Comparison of ENCODE assay signal across 15 cellular contexts in genomic region chr1:2209400-2210083, GRCh38. TPM values are rescaled to one million over a fixed set of nuclear protein-coding genes. Genes with fewer than 3 reads are reported as not detected.
A peak's percentile ranks its signal among the peaks of the same experiment; 100 is the strongest.
DNase-seq lines count a peak whose midpoint lies in the region; ATAC-seq, FAIRE-seq and TF ChIP-seq lines count a peak whose summit lies in the region.
"Had no signal": no experiment of that assay in that cellular context is flagged by ENCODE, and none has a peak within 500 bp of the region (broad histone marks: within the 10 kb centered on the region; RNA-seq: fewer than 3 reads in every experiment).

No MANE protein-coding gene starts in this region.

- peaks cover 61% of the 10 kb centered on the region for H3K4me1 Mint-ChIP-seq in nephron progenitor cell

- H3K36me3 ChIP-seq in HEK293 (ENCODE audit: control insufficient read depth in 2 of 2, insufficient read depth in 1 of 2, low read length in 2 of 2) (no peaks in the 10 kb centered on the region), H1 (ENCODE audit: control insufficient read depth in 2 of 4, insufficient read depth in 4 of 4, low read length in 3 of 4) (no peaks in the 10 kb centered on the region), thoracic aorta (no peaks in the 10 kb centered on the region)

- no peaks in the 10 kb centered on the region for H3K79me1 ChIP-seq in H1 (ENCODE audit: low read depth, low read length)

- TF ChIP-seq CTCF in HEK293 (tag by site-specific recombination; IDR thresholded peaks at IDR 0.05), result no peak
- TF ChIP-seq CTCF in H1 (IDR thresholded peaks at IDR 0.05; ENCODE audit: control extremely low read depth in 1 of 3, insufficient read depth in 1 of 3, low read depth in 1 of 3, low read length in 3 of 3), result no peak
- no peak for TF ChIP-seq CTCF in nephron progenitor cell (IDR thresholded peaks at IDR 0.05)
- no peak for TF ChIP-seq CTCF in thoracic aorta (IDR thresholded peaks at IDR 0.05)

- no peak overlapping the region for H3K4me3 Mint-ChIP-seq in nephron progenitor cell

- no peak overlapping the region for H3K4me2 ChIP-seq in H1 (ENCODE audit: insufficient read depth in 1 of 2, low read depth in 2 of 2, low read length in 2 of 2)

- POLR2A ChIA-PET in HEK293 (lab: Yijun Ruan, JAX) (interaction anchor here (0.6 to 1.5 kb wide), 3 partner anchors 18 to 25 kb away, joined by 3 to 5 read pairs (median 4); no protein-coding TSS in a partner anchor), H1 (lab: Charles Lee; ENCODE audit: partially characterized antibody) (interaction anchor here (2.1 to 4.0 kb wide), 2 partner anchors 20 to 22 kb away, joined by 5 to 19 read pairs; no protein-coding TSS in a partner anchor)

- DNase-seq in H1 (ENCODE audit: low read depth in 1 of 2, low spot score in 2 of 2), result no peak
- peak; percentile 40 for DNase-seq in nephron progenitor cell
- DNase-seq in thoracic aorta (ENCODE audit: low spot score), result no peak
- no peak for DNase-seq in NCI-H82 (lab: John Stamatoyannopoulos, UW)
- DNase-seq in NCI-H748 treated with DMSO at 0.1 percent for 48 hours (lab: John Stamatoyannopoulos, UW), result no peak
- DNase-seq: activated CD4-positive, alpha-beta T cell treated with anti-CD3 and anti-CD28 coated beads, Interleukin-2, amount 50 U/mL, for 1 hour; cerebellar nuclear complex; NCI-H1048; PC-3 had no signal

- no peak overlapping the region for H3K56ac ChIP-seq in H1 (replicated peaks; ENCODE audit: insufficient read length, low read depth, low read length)

- no peak overlapping the region for H3K4me3 ChIP-seq in HEK293 (ENCODE audit: low read depth, low read length)
- H3K4me3 ChIP-seq in H1 (ENCODE audit: extremely low read depth in 1 of 4, insufficient read depth in 2 of 4, low read depth in 3 of 4, low read length in 4 of 4), result no peak overlapping the region
- peak overlapping the region; percentile 64 for H3K4me3 ChIP-seq in thoracic aorta

- TF ChIP-seq RAD21 in H1 (IDR thresholded peaks at IDR 0.05 in 1 of 2, conservative IDR thresholded peaks at IDR 0.05 in 1 of 2; ENCODE audit: low read depth in 2 of 2, low read length in 2 of 2), result no peak

- H3K4ac ChIP-seq in H1 (replicated peaks; ENCODE audit: insufficient read length, low read depth, low read length), result no peak overlapping the region

- H3K18ac ChIP-seq in H1 (ENCODE audit: extremely low read depth, low read length), result no peak overlapping the region

- H3K23ac ChIP-seq in H1 (ENCODE audit: insufficient read length), result no peak overlapping the region

- TF ChIP-seq EP300 in H1 (IDR thresholded peaks at IDR 0.05; ENCODE audit: borderline replicate concordance in 1 of 2, low read depth in 2 of 2, low read length in 2 of 2), result no peak

- H4K91ac ChIP-seq in H1 (replicated peaks; ENCODE audit: insufficient read length, low read length), result peak overlapping the region; percentile 42

- H4K5ac ChIP-seq in H1 (ENCODE audit: insufficient read length, low read depth, low read length), result no peak overlapping the region

- no peak overlapping the region for H2BK20ac ChIP-seq in H1 (ENCODE audit: low read length)

- peaks cover 4% of the 10 kb centered on the region for H3K23me2 ChIP-seq in H1 (ENCODE audit: low read depth, low read length)

- 0 out of 2 replicates have a peak overlapping the region, but pooled peaks have one; percentile 39 for H2AK5ac ChIP-seq in H1 (ENCODE audit: low read depth, low read length)

- H2BK120ac ChIP-seq in H1 (replicated peaks; ENCODE audit: low read depth, low read length), result no peak overlapping the region

- no peaks in the 10 kb centered on the region for H3K9me3 Mint-ChIP-seq in nephron progenitor cell

- H3K27ac Mint-ChIP-seq in nephron progenitor cell, result no peak overlapping the region
- H3K27ac Mint-ChIP-seq: CD14-positive monocyte had no signal

- no peak overlapping the region for H3K27ac ChIP-seq in HEK293 (ENCODE audit: extremely low read depth, low read depth, low read length)
- H3K27ac ChIP-seq in H1 (ENCODE audit: low read depth, low read length), result no peak overlapping the region
- peak overlapping the region; percentile 96 to 98 for H3K27ac ChIP-seq in thoracic aorta

- H3K79me2 ChIP-seq in H1 (ENCODE audit: control insufficient read depth in 1 of 2, insufficient read depth in 2 of 2, low read length in 2 of 2), result no peaks in the 10 kb centered on the region

- WGBS in H1 (ENCODE audit: extremely low coverage in 1 of 2, insufficient coverage in 1 of 2, insufficient read length in 1 of 2, insufficient replicate concordance in 2 of 2, low coverage in 1 of 2, low lambda C conversion rate in 2 of 2, missing lambda C conversion rate in 1 of 2), 2 experiments, result 86% methylated on average over 18 of the region's 18 CpGs; no CpG with 5 or more reads in 1 of the 2 experiments

- no peak for TF ChIP-seq POLR2A in H1 (IDR thresholded peaks at IDR 0.05; ENCODE audit: control extremely low read depth in 1 of 2, low read depth in 2 of 2, low read length in 2 of 2)

- H4K20me1 ChIP-seq in H1 (replicated peaks in 1 of 2; ENCODE audit: control insufficient read depth in 1 of 2, insufficient read depth in 2 of 2, low read length in 2 of 2), result no peaks in the 10 kb centered on the region

- peaks cover 0 to 11% (median 6%) of the 10 kb centered on the region in 4 experiments; a peak in 4 of 7 replicates for H3K27me3 ChIP-seq in H1 (replicated peaks in 1 of 4; ENCODE audit: control insufficient read depth in 3 of 4, extremely low read depth in 1 of 4, insufficient read depth in 3 of 4, low read length in 3 of 4)
- H3K27me3 ChIP-seq in thoracic aorta (replicated peaks; ENCODE audit: insufficient read depth), result no peaks in the 10 kb centered on the region

- peak overlapping the region; percentile 44; the same call in 1 of the 2 replicates for H2BK5ac ChIP-seq in H1 (ENCODE audit: low read depth, low read length)

- H3K4me1 ChIP-seq in HEK293 (ENCODE audit: control insufficient read depth, insufficient read depth, low read length), result peaks cover 9% of the 10 kb centered on the region
- H3K4me1 ChIP-seq in H1 (replicated peaks in 1 of 4; ENCODE audit: control insufficient read depth in 3 of 4, insufficient read depth in 4 of 4, low read length in 3 of 4), result peaks cover 3 to 21% (median 18%) of the 10 kb centered on the region in 4 experiments
- peaks cover 57 to 86% of the 10 kb centered on the region in 2 donors for H3K4me1 ChIP-seq in thoracic aorta (ENCODE audit: control insufficient read depth in 1 of 2, low read depth in 2 of 2)

- ATAC-seq in thoracic aorta (ENCODE audit: insufficient number of reproducible peaks, low FRiP score, low read depth), result no peak
- no peak for ATAC-seq in activated CD4-positive, CD25-positive, alpha-beta regulatory T cell treated with anti-CD3 and anti-CD28 coated beads, Interleukin-2, amount 50 U/mL, for 24 hours
- no peak for ATAC-seq in HG03442 (IDR thresholded peaks at IDR 0.05; ENCODE audit: unreplicated experiment)
- ATAC-seq: esophagus mucosa, PC-3 had no signal

- FAIRE-seq in H1 (lab: Jason Lieb, UNC), result no peak
- FAIRE-seq: GM18507 had no signal

- no peak overlapping the region for H2BK15ac ChIP-seq in H1 (ENCODE audit: low read length)

- H2BK12ac ChIP-seq in H1 (ENCODE audit: low read depth, low read length), result 0 out of 2 replicates have a peak overlapping the region, but pooled peaks have one; percentile 50

- CTCF ChIA-PET in HEK293 (lab: Yijun Ruan, JAX) (interaction anchor here (1.1 to 1.4 kb wide), 2 partner anchors 13 to 15 kb away, joined by 3 to 4 read pairs; partner anchors contain the start of gene FAAP20), H1 (lab: Charles Lee; ENCODE audit: partially characterized antibody) (interaction anchor here (0.8 to 4.3 kb wide), 10 partner anchors 11 to 175 kb away, joined by 3 to 22 read pairs (median 4); partner anchors contain the start of gene FAAP20)

- no peaks in the 10 kb centered on the region for H3K36me3 Mint-ChIP-seq in nephron progenitor cell (ENCODE audit: low read depth)
- H3K36me3 Mint-ChIP-seq: CD14-positive monocyte had no signal

- H3K9me3 ChIP-seq in HEK293 (ENCODE audit: control insufficient read depth, insufficient read depth, low read depth, low read length), result no peaks in the 10 kb centered on the region
- H3K9me3 ChIP-seq in H1 (ENCODE audit: insufficient read depth in 2 of 2, low read depth in 1 of 2, low read length in 1 of 2), result no peaks in the 10 kb centered on the region
- H3K9me3 ChIP-seq in thoracic aorta, result no peaks in the 10 kb centered on the region

- no peak overlapping the region for H3K14ac ChIP-seq in H1 (ENCODE audit: insufficient read length)

- H3K27me3 Mint-ChIP-seq in nephron progenitor cell (ENCODE audit: low read depth, poor library complexity), result no peaks in the 10 kb centered on the region

- no peak overlapping the region; the same call in 1 of the 2 replicates for H4K8ac ChIP-seq in H1 (ENCODE audit: extremely low read depth, insufficient read depth, low read length)

- H3K9ac ChIP-seq in H1 (replicated peaks in 1 of 4; ENCODE audit: extremely low read depth in 1 of 4, low read depth in 3 of 4, low read length in 3 of 4), result no peak overlapping the region

- no peak overlapping the region for H2AFZ ChIP-seq in H1 (ENCODE audit: low read length)

TF ChIP-seq in HEK293, 187 proteins besides CTCF, POLR2A, EP300 and RAD21 (continues in another document):
- TF ChIP-seq ZIC2 (tag by site-specific recombination; IDR thresholded peaks at IDR 0.05) (peak; percentile 56), ZNF335 (tag by site-specific recombination; conservative IDR thresholded peaks at IDR 0.05) (no peak)

TF ChIP-seq in H1, 55 proteins besides CTCF, POLR2A, EP300 and RAD21 (continues in another document):
- TF ChIP-seq SIX5 (IDR thresholded peaks at IDR 0.05; ENCODE audit: low read depth, low read length) (no peak), PHF8 (conservative IDR thresholded peaks at IDR 0.05; ENCODE audit: low read depth, low read length) (no peak)

RNA-seq across cellular contexts. Expression of gene FAAP20, which starts 15.0 kb away (rescaled TPM):
- total RNA-seq in H1 (2021; fragmentation: NEBNext Ultra II Directional; extraction: Animal tissue kit (Norgen Biotek cat#: 25700)), result 99.8 and 103 TPM in 2 replicates
- 58.4 and 106 TPM in 2 replicates for polyA plus RNA-seq in H1 (2011; rRNA removed)
- 49.4 TPM for polyA plus RNA-seq in H1 (2011; cell fraction: cytosol; rRNA removed)
- polyA plus RNA-seq in H1 (2011; cell fraction: nucleus; rRNA removed), result 69.8 TPM
- polyA plus RNA-seq in H1 (2012, experiment 1 of 2), result 51.1 to 69.6 TPM (median 60.7 TPM) in 4 replicates
- polyA plus RNA-seq in H1 (2012, experiment 2 of 2), result 65.5 TPM
- polyA plus RNA-seq in H1 (2013, experiment 1 of 2), result 95.7 TPM
- 90.2 TPM for polyA plus RNA-seq in H1 (2013, experiment 2 of 2)
- 5.5 and 6.4 TPM in 2 replicates for polyA minus RNA-seq in H1 (2011; rRNA and poly(A)+ RNA removed)
- 32.8 TPM for polyA minus RNA-seq in H1 (2011; cell fraction: cytosol; rRNA and poly(A)+ RNA removed)
- 18.1 TPM for polyA minus RNA-seq in H1 (2011; cell fraction: nucleus; rRNA and poly(A)+ RNA removed)
- total RNA-seq in thoracic aorta, result 10 to 100 TPM; 29.1 to 52.6 TPM

RNA-seq across cellular contexts. Expression of gene SKI, which starts 18.6 kb away (rescaled TPM):
- total RNA-seq in H1 (2021; fragmentation: NEBNext Ultra II Directional; extraction: Animal tissue kit (Norgen Biotek cat#: 25700)), result 80.2 and 87.6 TPM in 2 replicates
- polyA plus RNA-seq in H1 (2011; rRNA removed), result 8.3 and 14.5 TPM in 2 replicates
- polyA plus RNA-seq in H1 (2011; cell fraction: cytosol; rRNA removed), result 8.6 TPM
- polyA plus RNA-seq in H1 (2011; cell fraction: nucleus; rRNA removed), result 19.2 TPM
- 24.8 to 35.9 TPM (median 32.3 TPM) in 4 replicates for polyA plus RNA-seq in H1 (2012, experiment 1 of 2)
- 36.5 TPM for polyA plus RNA-seq in H1 (2012, experiment 2 of 2)
- 40.2 TPM for polyA plus RNA-seq in H1 (2013, experiment 1 of 2)
- polyA plus RNA-seq in H1 (2013, experiment 2 of 2), result 39.7 TPM
- 6.3 and 7.3 TPM in 2 replicates for polyA minus RNA-seq in H1 (2011; rRNA and poly(A)+ RNA removed)
- polyA minus RNA-seq in H1 (2011; cell fraction: cytosol; rRNA and poly(A)+ RNA removed), result 30.0 TPM
- 27.1 TPM for polyA minus RNA-seq in H1 (2011; cell fraction: nucleus; rRNA and poly(A)+ RNA removed)
- 100 to 1,000 TPM; 135 to 138 TPM for total RNA-seq in thoracic aorta

Comparison
In these comparisons a context has a peak if more than half of its experiments do, and no peak if none do; other contexts are left out.
1. H3K27ac ChIP-seq: peak in thoracic aorta (2 of 2); none in HEK293 (single experiment) and H1 (single experiment).